Comparison of ENCODE assay signal across 12 cellular contexts in genomic region chr19:6064016-6064702, GRCh38. TPM values are rescaled to one million over a fixed set of nuclear protein-coding genes. Genes with fewer than 3 reads are reported as not detected.
DNase-seq lines count a peak whose midpoint lies in the region; ATAC-seq, FAIRE-seq and TF ChIP-seq lines count a peak whose summit lies in the region.
"Had no signal": no experiment of that assay in that cellular context is flagged by ENCODE, and none has a peak within 500 bp of the region (broad histone marks: within the 10 kb centered on the region; RNA-seq: fewer than 3 reads in every experiment).

No MANE protein-coding gene starts in this region.

- peaks cover 53% of the 10 kb centered on the region for H3K4me1 Mint-ChIP-seq in activated CD4-positive, alpha-beta T cell treated with anti-CD3 and anti-CD28 coated beads, Interleukin-2, amount 10 ng/mL, durations not matched to agents 24 days and 14 days
- peaks cover 60% of the 10 kb centered on the region for H3K4me1 Mint-ChIP-seq in activated CD4-positive, alpha-beta T cell treated with anti-CD3 and anti-CD28 coated beads for 36 hours

- intact Hi-C loops in activated CD4-positive, alpha-beta T cell treated with anti-CD3 and anti-CD28 coated beads, Interleukin-2, amount 10 ng/mL, durations not matched to agents 24 days and 14 days (cut with micrococcal nuclease): no loop called here
- intact Hi-C loops in activated CD4-positive, alpha-beta T cell treated with anti-CD3 and anti-CD28 coated beads for 36 hours (cut with DNase I, micrococcal nuclease): no loop called here
- intact Hi-C loops in HepG2 (cut with micrococcal nuclease; ENCODE audit: unreplicated experiment): no loop called here
- intact Hi-C loops in testis (cut with DNase I; ENCODE audit: low total_unique reads): no loop called here

- TF ChIP-seq POLR2A in HepG2 (IDR thresholded peaks at IDR 0.05; ENCODE audit: insufficient read depth in 1 of 2, low read depth in 2 of 2, low read length in 2 of 2): no peak
- no peak for TF ChIP-seq POLR2A in testis (IDR thresholded peaks at IDR 0.05)

- H4K20me1 ChIP-seq in HepG2 (ENCODE audit: insufficient read depth, low read length): no peaks in the 10 kb centered on the region

- DNase-seq in activated CD4-positive, alpha-beta T cell treated with anti-CD3 and anti-CD28 coated beads, Interleukin-2, amount 10 ng/mL, durations not matched to agents 24 days and 14 days: no peak
- no peak for DNase-seq in activated CD4-positive, alpha-beta T cell treated with anti-CD3 and anti-CD28 coated beads for 36 hours
- peak; percentile 15 for DNase-seq in amniotic epithelial cell (ENCODE audit: low read depth)
- no peak for DNase-seq in HepG2 (ENCODE audit: low spot score)
- DNase-seq in testis: peak; percentile 2
- no peak for DNase-seq in putamen (ENCODE audit: low spot score)
- DNase-seq: NCI-H345 had no signal

- CTCF ChIA-PET in activated CD4-positive, alpha-beta T cell treated with anti-CD3 and anti-CD28 coated beads for 36 hours (lab: Charles Lee): interaction anchor here (0.8 kb wide), 1 partner anchor 14 kb away, joined by 3 read pairs; no protein-coding TSS in a partner anchor
- CTCF ChIA-PET in HepG2 (lab: Yijun Ruan, JAX; ENCODE audit: low intra/inter-chr PET ratio, low total read pairs): no interaction called here

- no peaks in the 10 kb centered on the region for H3K36me3 ChIP-seq in HepG2 (replicated peaks in 1 of 2; ENCODE audit: control insufficient read depth in 1 of 2, insufficient read depth in 2 of 2, low read length in 2 of 2)
- no peaks in the 10 kb centered on the region for H3K36me3 ChIP-seq in testis (ENCODE audit: low read depth, missing control alignments)
- H3K36me3 ChIP-seq: heart left ventricle, tibial nerve had no signal

- no peak overlapping the region for H3K4me2 ChIP-seq in HepG2 (ENCODE audit: low read depth, low read length)

- no peak overlapping the region for H3K4me3 Mint-ChIP-seq in activated CD4-positive, alpha-beta T cell treated with anti-CD3 and anti-CD28 coated beads, Interleukin-2, amount 10 ng/mL, durations not matched to agents 24 days and 14 days
- no peak overlapping the region for H3K4me3 Mint-ChIP-seq in activated CD4-positive, alpha-beta T cell treated with anti-CD3 and anti-CD28 coated beads for 36 hours
- H3K4me3 Mint-ChIP-seq: T-helper 2 cell treated with Interferon-gamma antibody and Interleukin-4, amounts not matched to agents 5 μg/mL and 100 μg/mL, for 36 hours had no signal

- H3K27ac ChIP-seq in HepG2 (ENCODE audit: extremely low read length, insufficient read depth, low read length) (no peak overlapping the region), testis (no peak overlapping the region)

- TF ChIP-seq EP300 in HepG2 (IDR thresholded peaks at IDR 0.05; ENCODE audit: low read depth in 2 of 2, low read length in 2 of 2): no peak
- TF ChIP-seq EP300 in HepG2 (CRISPR knock-in tag; IDR thresholded peaks at IDR 0.05; ENCODE audit: borderline replicate concordance): no peak

- no peak for ATAC-seq in activated CD4-positive, alpha-beta T cell treated with anti-CD3 and anti-CD28 coated beads for 36 hours
- ATAC-seq in HepG2: no peak
- ATAC-seq in GM19023 (IDR thresholded peaks at IDR 0.05; ENCODE audit: unreplicated experiment): no peak
- no peak for ATAC-seq in GM18868 (IDR thresholded peaks at IDR 0.05; ENCODE audit: unreplicated experiment)
- ATAC-seq: heart left ventricle had no signal

- peaks cover 9% of the 10 kb centered on the region for H3K9me3 Mint-ChIP-seq in activated CD4-positive, alpha-beta T cell treated with anti-CD3 and anti-CD28 coated beads, Interleukin-2, amount 10 ng/mL, durations not matched to agents 24 days and 14 days
- H3K9me3 Mint-ChIP-seq in activated CD4-positive, alpha-beta T cell treated with anti-CD3 and anti-CD28 coated beads for 36 hours (ENCODE audit: low read depth): no peaks in the 10 kb centered on the region
- H3K9me3 Mint-ChIP-seq: T-helper 2 cell treated with Interferon-gamma antibody and Interleukin-4, amounts not matched to agents 5 μg/mL and 100 μg/mL, for 36 hours had no signal

- H3K9ac ChIP-seq in HepG2 (ENCODE audit: insufficient read depth, low read depth, low read length): 0 out of 2 replicates have a peak overlapping the region, but pooled peaks have one; percentile 2

- TF ChIP-seq RAD21 in HepG2 (CRISPR knock-in tag; IDR thresholded peaks at IDR 0.05): no peak

- no peak overlapping the region for H2AFZ ChIP-seq in HepG2 (ENCODE audit: low read length)

- POLR2A ChIA-PET in activated CD4-positive, alpha-beta T cell treated with anti-CD3 and anti-CD28 coated beads for 36 hours (lab: Charles Lee): no interaction called here
- POLR2A ChIA-PET in HepG2 (lab: Yijun Ruan, JAX): no interaction called here

- no peak for FAIRE-seq in HepG2 (lab: Jason Lieb, UNC)

- peaks cover 43% of the 10 kb centered on the region for H3K4me1 ChIP-seq in HepG2 (ENCODE audit: insufficient read depth, low read length)
- peaks cover 7% of the 10 kb centered on the region for H3K4me1 ChIP-seq in testis

- WGBS in HepG2 (ENCODE audit: low lambda C conversion rate): 65% methylated on average over 9 of the region's 12 CpGs
- WGBS in testis, 2 donors: 86 to 93% methylated on average over 12 of the region's 12 CpGs

- H3K4me3 ChIP-seq in HepG2 (replicated peaks in 1 of 3; ENCODE audit: insufficient read depth in 1 of 3, low read depth in 2 of 3, low read length in 3 of 3) (no peak overlapping the region), testis (no peak overlapping the region)
- H3K4me3 ChIP-seq: heart left ventricle, tibial nerve had no signal

- BruUV-seq in HepG2 (replicated peaks; lab: Mats Ljungman, UMichigan): no TSS peak

- H3K27ac Mint-ChIP-seq in activated CD4-positive, alpha-beta T cell treated with anti-CD3 and anti-CD28 coated beads, Interleukin-2, amount 10 ng/mL, durations not matched to agents 24 days and 14 days: peak overlapping the region; percentile 49
- no peak overlapping the region for H3K27ac Mint-ChIP-seq in activated CD4-positive, alpha-beta T cell treated with anti-CD3 and anti-CD28 coated beads for 36 hours
- H3K27ac Mint-ChIP-seq: T-helper 2 cell treated with Interferon-gamma antibody and Interleukin-4, amounts not matched to agents 5 μg/mL and 100 μg/mL, for 36 hours had no signal

- TF ChIP-seq CTCF in HepG2 (CRISPR knock-in tag; IDR thresholded peaks at IDR 0.05): no peak
- no peak for TF ChIP-seq CTCF in testis (IDR thresholded peaks at IDR 0.05)

- H3K9me3 ChIP-seq in HepG2 (ENCODE audit: low read length) (no peaks in the 10 kb centered on the region), testis (no peaks in the 10 kb centered on the region)
- H3K9me3 ChIP-seq: heart left ventricle, tibial nerve had no signal

- H3K27me3 ChIP-seq in HepG2 (ENCODE audit: control insufficient read depth in 1 of 2, insufficient read depth in 2 of 2, low read length in 2 of 2) (peaks cover 0 to 4% of the 10 kb centered on the region in 2 experiments; a peak in 1 of 5 replicates), testis (no peaks in the 10 kb centered on the region)
- H3K27me3 ChIP-seq: heart left ventricle, tibial nerve had no signal

- H3K36me3 Mint-ChIP-seq in activated CD4-positive, alpha-beta T cell treated with anti-CD3 and anti-CD28 coated beads, Interleukin-2, amount 10 ng/mL, durations not matched to agents 24 days and 14 days (ENCODE audit: low read depth): no peaks in the 10 kb centered on the region
- H3K36me3 Mint-ChIP-seq in activated CD4-positive, alpha-beta T cell treated with anti-CD3 and anti-CD28 coated beads for 36 hours (ENCODE audit: low read depth): no peaks in the 10 kb centered on the region

- in situ Hi-C loops in HepG2 (cut with HindIII; ENCODE audit: extremely low pct_ligation_motif_present, low pct_unique_long_range_greater_than_20kb): no loop called here

- no peaks in the 10 kb centered on the region for H3K27me3 Mint-ChIP-seq in activated CD4-positive, alpha-beta T cell treated with anti-CD3 and anti-CD28 coated beads, Interleukin-2, amount 10 ng/mL, durations not matched to agents 24 days and 14 days
- peaks cover 5% of the 10 kb centered on the region for H3K27me3 Mint-ChIP-seq in activated CD4-positive, alpha-beta T cell treated with anti-CD3 and anti-CD28 coated beads for 36 hours

- H3K79me2 ChIP-seq in HepG2 (ENCODE audit: insufficient read depth, low read length): no peaks in the 10 kb centered on the region

TF ChIP-seq in HepG2, 621 proteins besides CTCF, POLR2A, EP300 and RAD21 (continues in another document):
- TF ChIP-seq KDM3A (CRISPR knock-in tag; IDR thresholded peaks at IDR 0.05; ENCODE audit: low read depth) (no peak), FOSL2 (CRISPR knock-in tag; IDR thresholded peaks at IDR 0.05) (peak; percentile 54), SRF (IDR thresholded peaks at IDR 0.05; ENCODE audit: low read depth, low read length) (no peak)

RNA-seq across cellular contexts. Expression of gene RFX2, which starts 46.1 kb away (rescaled TPM):
- 10.5 and 10.7 TPM in 2 replicates for total RNA-seq in activated CD4-positive, alpha-beta T cell treated with anti-CD3 and anti-CD28 coated beads, Interleukin-2, amount 10 ng/mL, durations not matched to agents 24 days and 14 days
- total RNA-seq in activated CD4-positive, alpha-beta T cell treated with anti-CD3 and anti-CD28 coated beads for 36 hours: 1 to 10 TPM; 8.6 to 8.9 TPM
- 1.3 and 2.8 TPM in 2 replicates for total RNA-seq in HepG2 (2016; rRNA removed; fragmentation: Illumina TruSeq; extraction: Trizol)
- total RNA-seq in HepG2 (2016; cell fraction: cytosol; rRNA removed; fragmentation: Illumina TruSeq; extraction: Trizol; ENCODE audit: low read depth): 2.6 and 7.1 TPM in 2 replicates
- total RNA-seq in HepG2 (2016; cell fraction: insoluble cytoplasmic fraction; rRNA removed; fragmentation: Illumina TruSeq; extraction: Trizol): 1.5 and 2.5 TPM in 2 replicates
- total RNA-seq in HepG2 (2016; cell fraction: membrane; rRNA removed; fragmentation: Illumina TruSeq; extraction: Trizol): 1.8 and 2.4 TPM in 2 replicates
- 2.4 and 3.9 TPM in 2 replicates for total RNA-seq in HepG2 (2016; cell fraction: nucleus; rRNA removed; fragmentation: Illumina TruSeq; extraction: Trizol)
- 2.4 and 3.3 TPM in 2 replicates for polyA plus RNA-seq in HepG2 (2011; rRNA removed)
- 1.5 and 2.4 TPM in 2 replicates for polyA plus RNA-seq in HepG2 (2011; cell fraction: cytosol; rRNA removed)
- polyA plus RNA-seq in HepG2 (2011; cell fraction: nucleus; rRNA removed): 3.3 and 4.9 TPM in 2 replicates
- 1.1 and 2.1 TPM in 2 replicates for polyA plus RNA-seq in HepG2 (2012)
- 3.0 and 3.6 TPM in 2 replicates for polyA plus RNA-seq in HepG2 (2016; cell fraction: cytosol; fragmentation: Illumina TruSeq; extraction: Trizol; ENCODE audit: low read depth)
- polyA plus RNA-seq in HepG2 (2016; cell fraction: insoluble cytoplasmic fraction; fragmentation: Illumina TruSeq; extraction: Trizol; ENCODE audit: low read depth): 1.2 and 1.3 TPM in 2 replicates
- polyA plus RNA-seq in HepG2 (2016; cell fraction: membrane; fragmentation: Illumina TruSeq; extraction: Trizol; ENCODE audit: low read depth): 1.8 and 2.9 TPM in 2 replicates
- polyA plus RNA-seq in HepG2 (2016; cell fraction: nucleus; fragmentation: Illumina TruSeq; extraction: Trizol; ENCODE audit: insufficient read depth, low read depth): 3.0 and 6.2 TPM in 2 replicates
- 5.3 and 9.1 TPM in 2 replicates for polyA minus RNA-seq in HepG2 (2011; rRNA and poly(A)+ RNA removed; ENCODE audit: low replicate concordance)
- 1.3 and 3.3 TPM in 2 replicates for polyA minus RNA-seq in HepG2 (2011; cell fraction: cytosol; rRNA and poly(A)+ RNA removed)
- polyA minus RNA-seq in HepG2 (2011; cell fraction: nucleus; rRNA and poly(A)+ RNA removed): 3.6 and 6.2 TPM in 2 replicates
- 100 to 1,000 TPM in 1 of 2 donors, 10 to 100 TPM in 1; 92.9 to 127 TPM for total RNA-seq in testis
- 197 TPM for polyA plus RNA-seq in testis (ENCODE audit: insufficient read depth, low read depth, low replicate concordance)

Comparison
In these comparisons a context has a peak if more than half of its experiments do, and no peak if none do; other contexts are left out.
1. DNase-seq: peak in amniotic epithelial cell (single experiment) and testis (single experiment); none in activated CD4-positive, alpha-beta T cell treated with anti-CD3 and anti-CD28 coated beads, Interleukin-2, amount 10 ng/mL, durations not matched to agents 24 days and 14 days (single experiment), activated CD4-positive, alpha-beta T cell treated with anti-CD3 and anti-CD28 coated beads for 36 hours (single experiment), HepG2 (single experiment) and putamen (single experiment).